ENCODE assay signal across 1 cellular context in genomic region chr19:41861846-41862245, GRCh38.
TF ChIP-seq lines count a peak whose summit lies in the region.

No MANE protein-coding gene starts in this region.

TF ChIP-seq in HepG2, 621 proteins besides CTCF, POLR2A, EP300 and RAD21:
- TF ChIP-seq FLYWCH1 (CRISPR knock-in tag; IDR thresholded peaks at IDR 0.05) (no peak), RBM22 (optimal IDR thresholded peaks at IDR 0.05; ENCODE audit: low read length) (peak; percentile 80)
